In genomic region chr3:71356272-71356671, GRCh38 we compare ENCODE assay signal across 13 cellular contexts.
DNase-seq lines count a peak whose midpoint lies in the region; ATAC-seq and TF ChIP-seq lines count a peak whose summit lies in the region.
"Had no signal": no experiment of that assay in that cellular context is flagged by ENCODE, and none has a peak within 500 bp of the region (broad histone marks: within the 10 kb centered on the region; RNA-seq: fewer than 3 reads in every experiment).

No MANE protein-coding gene starts in this region.

- H2BK12ac ChIP-seq in neuronal stem cell (ENCODE audit: low read length) = no peak overlapping the region

- H3K27me3 ChIP-seq in KMS-11 (ENCODE audit: insufficient read depth, low read depth) (no peaks in the 10 kb centered on the region), neuronal stem cell (ENCODE audit: control insufficient read depth in 3 of 3, insufficient read depth in 3 of 3, low read depth in 1 of 3, low read length in 3 of 3) (no peaks in the 10 kb centered on the region)
- H3K27me3 ChIP-seq: ascending aorta had no signal

- peaks cover 24% of the 10 kb centered on the region for H3K36me3 Mint-ChIP-seq in activated naive CD8-positive, alpha-beta T cell
- peaks cover 36% of the 10 kb centered on the region for H3K36me3 Mint-ChIP-seq in activated naive CD8-positive, alpha-beta T cell treated with anti-CD3 and anti-CD28 coated beads for 36 hours

- no peak overlapping the region for H4K8ac ChIP-seq in neuronal stem cell (ENCODE audit: low read depth, low read length)

- H3K4me3 Mint-ChIP-seq in activated naive CD8-positive, alpha-beta T cell = no peak overlapping the region
- no peak overlapping the region for H3K4me3 Mint-ChIP-seq in activated naive CD8-positive, alpha-beta T cell treated with anti-CD3 and anti-CD28 coated beads for 36 hours

- H3K4ac ChIP-seq in neuronal stem cell (ENCODE audit: low read length) = no peak overlapping the region

- H2AFZ ChIP-seq in KMS-11 (ENCODE audit: low read depth) (peak overlapping the region; percentile 52; the same call in 1 of the 2 replicates), neuronal stem cell (ENCODE audit: low read length) (no peak overlapping the region)

- H2BK5ac ChIP-seq in neuronal stem cell (ENCODE audit: low read length) = no peak overlapping the region

- H3K9ac ChIP-seq in KMS-11 (peak overlapping the region; percentile 30; the same call in 1 of the 2 replicates), neuronal stem cell (ENCODE audit: low read depth, low read length, poor library complexity) (peak overlapping the region; percentile 63)

- no peak overlapping the region for H3K23ac ChIP-seq in neuronal stem cell (ENCODE audit: low read depth, low read length, poor library complexity)

- H3K9me3 Mint-ChIP-seq in activated naive CD8-positive, alpha-beta T cell (ENCODE audit: low read depth) = no peaks in the 10 kb centered on the region
- no peaks in the 10 kb centered on the region for H3K9me3 Mint-ChIP-seq in activated naive CD8-positive, alpha-beta T cell treated with anti-CD3 and anti-CD28 coated beads for 36 hours

- no peak overlapping the region for H2BK120ac ChIP-seq in neuronal stem cell (ENCODE audit: low read depth, low read length)

- H4K91ac ChIP-seq in neuronal stem cell (ENCODE audit: low read depth, low read length, poor library complexity) = no peak overlapping the region

- no peak for DNase-seq in activated naive CD8-positive, alpha-beta T cell treated with anti-CD3 and anti-CD28 coated beads for 36 hours
- DNase-seq in epithelial cell of proximal tubule (ENCODE audit: low read depth) = peak; percentile 42
- no peak for DNase-seq in neuronal stem cell (ENCODE audit: low spot score)
- no peak for DNase-seq in A172 (ENCODE audit: low spot score)
- DNase-seq: GF-D8, NCI-H1092 treated with DMSO at 0.1 percent for 48 hours, NCI-H748 treated with DMSO at 0.1 percent for 48 hours had no signal

- H3K9me3 ChIP-seq in neuronal stem cell (replicated peaks in 1 of 2; ENCODE audit: control insufficient read depth in 2 of 2, insufficient read depth in 1 of 2, low read depth in 1 of 2, low read length in 2 of 2) = peaks cover 0 to 2% of the 10 kb centered on the region in 2 donors
- H3K9me3 ChIP-seq: ascending aorta, thoracic aorta had no signal

- no peaks in the 10 kb centered on the region for H4K20me1 ChIP-seq in KMS-11 (ENCODE audit: insufficient read depth)

- H3K27ac ChIP-seq in KMS-11 (peak overlapping the region; percentile 78), neuronal stem cell (replicated peaks; ENCODE audit: low read length) (no peak overlapping the region)
- H3K27ac ChIP-seq: ascending aorta, thoracic aorta had no signal

- H2BK15ac ChIP-seq in neuronal stem cell (ENCODE audit: low read length) = no peak overlapping the region

- TF ChIP-seq CTCF in KMS-11 (conservative IDR thresholded peaks at IDR 0.05; ENCODE audit: low read depth, low read length) (no peak), epithelial cell of proximal tubule (conservative IDR thresholded peaks at IDR 0.05; ENCODE audit: low read depth, low read length) (no peak)

- H3K4me2 ChIP-seq in KMS-11 = peak overlapping the region; percentile 60
- no peak overlapping the region for H3K4me2 ChIP-seq in neuronal stem cell (ENCODE audit: insufficient read depth, low read length, poor library complexity, severe bottlenecking)

- no peaks in the 10 kb centered on the region for H3K79me2 ChIP-seq in KMS-11 (ENCODE audit: insufficient read depth, low read depth)

- H3K4me3 ChIP-seq in KMS-11 (IDR thresholded peaks at IDR 0.05; ENCODE audit: insufficient read depth, low read depth, low read length) (peak overlapping the region; percentile 44), epithelial cell of proximal tubule (ENCODE audit: low read depth, low read length) (no peak overlapping the region), neuronal stem cell (ENCODE audit: low read length in 2 of 2) (no peak overlapping the region)
- H3K4me3 ChIP-seq: ascending aorta, thoracic aorta had no signal

- no peaks in the 10 kb centered on the region for H3K36me3 ChIP-seq in KMS-11 (ENCODE audit: insufficient read depth)
- no peaks in the 10 kb centered on the region for H3K36me3 ChIP-seq in neuronal stem cell (replicated peaks in 1 of 2; ENCODE audit: control insufficient read depth in 2 of 2, insufficient read depth in 2 of 2, low read length in 2 of 2)
- H3K36me3 ChIP-seq: ascending aorta, thoracic aorta had no signal

- ATAC-seq in GM21423 (IDR thresholded peaks at IDR 0.05; ENCODE audit: unreplicated experiment) (no peak), GM19395 (IDR thresholded peaks at IDR 0.05; ENCODE audit: unreplicated experiment) (no peak)

- H3K27me3 Mint-ChIP-seq in activated naive CD8-positive, alpha-beta T cell = no peaks in the 10 kb centered on the region
- no peaks in the 10 kb centered on the region for H3K27me3 Mint-ChIP-seq in activated naive CD8-positive, alpha-beta T cell treated with anti-CD3 and anti-CD28 coated beads for 36 hours

- H3K27ac Mint-ChIP-seq in activated naive CD8-positive, alpha-beta T cell = peak overlapping the region; percentile 47
- H3K27ac Mint-ChIP-seq in activated naive CD8-positive, alpha-beta T cell treated with anti-CD3 and anti-CD28 coated beads for 36 hours = no peak overlapping the region

- no peaks in the 10 kb centered on the region for H3K79me1 ChIP-seq in neuronal stem cell (ENCODE audit: low read depth, low read length)

- no peak overlapping the region for H3K14ac ChIP-seq in neuronal stem cell (ENCODE audit: low read length)

- H3K4me1 ChIP-seq in KMS-11 (ENCODE audit: low read depth, poor library complexity, severe bottlenecking) (peaks cover 27% of the 10 kb centered on the region), neuronal stem cell (ENCODE audit: control insufficient read depth in 2 of 2, insufficient read depth in 1 of 2, low read depth in 1 of 2, low read length in 2 of 2) (peaks cover 2 to 6% of the 10 kb centered on the region in 2 donors)

- no peak overlapping the region for H3K18ac ChIP-seq in neuronal stem cell (ENCODE audit: low read length)

- no peak overlapping the region for H2AK5ac ChIP-seq in neuronal stem cell (ENCODE audit: low read depth, low read length)

- no CpG with 5 or more reads among the region's 6 CpGs for WGBS in neuronal stem cell (ENCODE audit: extremely low coverage in 2 of 2, insufficient read length in 2 of 2, insufficient replicate concordance in 1 of 2), 2 donors

- peaks cover 90% of the 10 kb centered on the region for H3K4me1 Mint-ChIP-seq in activated naive CD8-positive, alpha-beta T cell (ENCODE audit: low read depth)
- H3K4me1 Mint-ChIP-seq in activated naive CD8-positive, alpha-beta T cell treated with anti-CD3 and anti-CD28 coated beads for 36 hours = peaks cover 78% of the 10 kb centered on the region
